In genomic region chrX:123962006-123962485, GRCh38 we compare ENCODE assay signal across 8 cellular contexts. TPM values are rescaled to one million over a fixed set of nuclear protein-coding genes. Genes with fewer than 3 reads are reported as not detected.
DNase-seq lines count a peak whose midpoint lies in the region; ATAC-seq, FAIRE-seq and TF ChIP-seq lines count a peak whose summit lies in the region.

No MANE protein-coding gene starts in this region.

- DNase-seq in NCI-H1105 treated with DMSO at 0.1 percent for 48 hours (lab: John Stamatoyannopoulos, UW) (peak; percentile 72), NCI-H1105 (lab: John Stamatoyannopoulos, UW) (no peak), NCI-H2107 (lab: John Stamatoyannopoulos, UW) (peak; percentile 36), cerebellum (ENCODE audit: low spot score) (peak; percentile 8), COLO829 (ENCODE audit: low spot score) (no peak), H54 (ENCODE audit: insufficient read length, low spot score) (no peak)

- no peaks in the 10 kb centered on the region for H3K36me3 ChIP-seq in mucosa of rectum (ENCODE audit: control insufficient read depth in 2 of 2, insufficient read depth in 2 of 2, low read length in 2 of 2)

- no peak for FAIRE-seq in H54 (lab: Jason Lieb, UNC)

- H3K27ac ChIP-seq in mucosa of rectum (ENCODE audit: low read depth in 2 of 2, low read length in 2 of 2), result peak overlapping the region; percentile 96 to 97

- no peaks in the 10 kb centered on the region for H3K9me3 ChIP-seq in mucosa of rectum (ENCODE audit: control insufficient read depth in 2 of 2, low read length in 2 of 2)

- peak overlapping the region; percentile 75 to 94 for H3K9ac ChIP-seq in mucosa of rectum (ENCODE audit: low read depth in 1 of 2, low read length in 2 of 2)

- TF ChIP-seq POLR2A in H54 (IDR thresholded peaks at IDR 0.05; ENCODE audit: low read depth, low read length), result no peak

- H3K27me3 ChIP-seq in mucosa of rectum (ENCODE audit: control insufficient read depth in 2 of 2, insufficient read depth in 2 of 2, low read length in 2 of 2), result no peaks in the 10 kb centered on the region

- H3K4me1 ChIP-seq in mucosa of rectum (ENCODE audit: control insufficient read depth in 2 of 2, insufficient read depth in 2 of 2, low read length in 2 of 2), result peaks cover 3 to 5% of the 10 kb centered on the region in 2 donors

- peak overlapping the region; percentile 66 to 89 for H3K4me3 ChIP-seq in mucosa of rectum (ENCODE audit: low read length in 2 of 2)

- no peak for ATAC-seq in GM19023 (IDR thresholded peaks at IDR 0.05; ENCODE audit: unreplicated experiment)

RNA-seq across cellular contexts. Expression of gene STAG2, which starts 0.5 kb away (rescaled TPM):
- total RNA-seq in cerebellum, result 90.6 TPM

Comparison
In these comparisons a context has a peak if more than half of its experiments do, and no peak if none do; other contexts are left out.
1. DNase-seq: peak in NCI-H1105 treated with DMSO at 0.1 percent for 48 hours (single experiment), NCI-H2107 (single experiment) and cerebellum (single experiment); none in NCI-H1105 (single experiment), COLO829 (single experiment) and H54 (single experiment).